ENCODE assay signal across 8 cellular contexts in the genomic region with DNA sequence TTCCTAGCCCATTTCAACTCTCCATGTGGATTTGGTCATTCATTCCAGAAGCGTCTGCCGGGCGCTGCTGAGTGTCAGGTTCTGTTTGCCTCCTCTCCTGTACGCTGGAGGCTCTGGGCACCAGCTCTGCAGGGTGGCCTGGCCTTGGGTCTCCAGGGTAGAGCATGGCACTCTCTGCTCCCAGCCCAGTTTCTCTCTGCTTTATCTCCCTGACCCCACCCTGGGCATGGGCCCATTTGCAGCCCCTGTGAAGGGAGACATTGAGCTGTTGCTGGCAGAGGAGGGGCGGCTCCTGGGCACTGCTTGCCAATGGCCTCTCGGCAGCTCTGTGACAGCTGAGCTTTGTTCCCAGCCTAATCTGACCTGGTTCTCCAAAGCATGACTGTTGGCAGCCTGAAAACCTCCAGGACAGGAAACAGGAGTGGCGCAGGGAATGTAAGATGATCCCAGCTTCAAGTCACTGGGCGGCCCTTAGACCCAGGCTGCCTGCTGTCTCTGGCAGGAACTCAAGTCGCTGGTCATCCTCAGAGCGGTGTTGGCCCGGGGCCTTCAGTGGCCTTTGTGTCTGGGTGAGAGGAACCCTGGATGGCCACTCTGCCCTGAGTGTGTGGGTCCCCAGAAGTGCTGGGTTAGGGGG.
DNase-seq lines count a peak whose midpoint lies in the region; ATAC-seq lines count a peak whose summit lies in the region.

No MANE protein-coding gene starts in this region.

- H3K9ac ChIP-seq in duodenal mucosa (ENCODE audit: low read depth in 1 of 2, low read length in 2 of 2) = peak overlapping the region; percentile 82 to 84

- peaks cover 4% of the 10 kb centered on the region for H3K27me3 Mint-ChIP-seq in activated T-cell treated with anti-CD3 and anti-CD28 coated beads, Interleukin-2, amount 50 U/mL, for 72 hours (ENCODE audit: low read depth)

- no peak for ATAC-seq in activated T-cell treated with anti-CD3 and anti-CD28 coated beads, Interleukin-2, amount 50 U/mL, for 72 hours (replicated peaks in 1 of 2)
- ATAC-seq in HG03139 (IDR thresholded peaks at IDR 0.05; ENCODE audit: unreplicated experiment) = no peak
- ATAC-seq in HG02970 (IDR thresholded peaks at IDR 0.05; ENCODE audit: low FRiP score, unreplicated experiment) = no peak

- H3K27me3 ChIP-seq in duodenal mucosa (ENCODE audit: control insufficient read depth in 1 of 2, insufficient read depth in 2 of 2, low read length in 2 of 2) (no peaks in the 10 kb centered on the region), muscle layer of duodenum (ENCODE audit: low read depth, low read length) (no peaks in the 10 kb centered on the region)

- H3K4me3 ChIP-seq in duodenal mucosa (ENCODE audit: low read depth in 1 of 2, low read length in 2 of 2) (peak overlapping the region; percentile 21 to 54), muscle layer of duodenum (ENCODE audit: low read depth in 1 of 2, low read length in 2 of 2) (no peak overlapping the region)

- peak; percentile 94 for DNase-seq in AG20443 (ENCODE audit: low spot score)
- DNase-seq in NCI-H2196 (lab: John Stamatoyannopoulos, UW; ENCODE audit: unreplicated experiment) = peak; percentile 94
- no peak for DNase-seq in activated T-cell treated with anti-CD3 and anti-CD28 coated beads, Interleukin-2, amount 50 U/mL, for 72 hours
- DNase-seq in activated naive CD4-positive, alpha-beta T cell treated with Interleukin-2 at 50 U/mL for 16 hours = no peak

- no peak overlapping the region for H3K4me3 Mint-ChIP-seq in activated T-cell treated with anti-CD3 and anti-CD28 coated beads, Interleukin-2, amount 50 U/mL, for 72 hours

- no peaks in the 10 kb centered on the region for H3K36me3 ChIP-seq in duodenal mucosa (ENCODE audit: control insufficient read depth in 1 of 2, insufficient read depth in 2 of 2, low read length in 2 of 2)
- H3K36me3 ChIP-seq in muscle layer of duodenum (ENCODE audit: control insufficient read depth in 1 of 2, insufficient read depth in 2 of 2, low read length in 2 of 2) = no peaks in the 10 kb centered on the region

- H3K27ac Mint-ChIP-seq in activated T-cell treated with anti-CD3 and anti-CD28 coated beads, Interleukin-2, amount 50 U/mL, for 72 hours = no peak overlapping the region

- H3K4me1 ChIP-seq in duodenal mucosa (ENCODE audit: control insufficient read depth in 1 of 2, insufficient read depth in 2 of 2, low read length in 2 of 2) (peaks cover 35 to 47% of the 10 kb centered on the region in 2 donors), muscle layer of duodenum (ENCODE audit: control insufficient read depth in 1 of 2, insufficient read depth in 2 of 2, low read length in 2 of 2) (peaks cover 0 to 9% of the 10 kb centered on the region in 2 donors)

- H3K9me3 ChIP-seq in duodenal mucosa (ENCODE audit: control insufficient read depth in 1 of 2, low read length in 2 of 2) (no peaks in the 10 kb centered on the region), muscle layer of duodenum (ENCODE audit: control insufficient read depth in 1 of 2, low read length in 2 of 2) (no peaks in the 10 kb centered on the region)

- H3K4me1 Mint-ChIP-seq in activated T-cell treated with anti-CD3 and anti-CD28 coated beads, Interleukin-2, amount 50 U/mL, for 72 hours (ENCODE audit: low read depth) = peaks cover 9% of the 10 kb centered on the region

- H3K36me3 Mint-ChIP-seq in activated T-cell treated with anti-CD3 and anti-CD28 coated beads, Interleukin-2, amount 50 U/mL, for 72 hours (ENCODE audit: insufficient read depth in 2 of 2) = no peaks in the 10 kb centered on the region

- no peaks in the 10 kb centered on the region for H3K9me3 Mint-ChIP-seq in activated T-cell treated with anti-CD3 and anti-CD28 coated beads, Interleukin-2, amount 50 U/mL, for 72 hours

- H3K27ac ChIP-seq in duodenal mucosa (ENCODE audit: low read depth, low read length) (peak overlapping the region; percentile 96), muscle layer of duodenum (ENCODE audit: low read length) (peak overlapping the region; percentile 78)

Comparison
In these comparisons a context has a peak if more than half of its experiments do, and no peak if none do; other contexts are left out.
1. DNase-seq: peak in AG20443 (single experiment) and NCI-H2196 (single experiment); none in activated T-cell treated with anti-CD3 and anti-CD28 coated beads, Interleukin-2, amount 50 U/mL, for 72 hours (0 of 2) and activated naive CD4-positive, alpha-beta T cell treated with Interleukin-2 at 50 U/mL for 16 hours (single experiment).
2. H3K4me3 ChIP-seq: peak in duodenal mucosa (2 of 2); none in muscle layer of duodenum (0 of 2).